In the genomic region with DNA sequence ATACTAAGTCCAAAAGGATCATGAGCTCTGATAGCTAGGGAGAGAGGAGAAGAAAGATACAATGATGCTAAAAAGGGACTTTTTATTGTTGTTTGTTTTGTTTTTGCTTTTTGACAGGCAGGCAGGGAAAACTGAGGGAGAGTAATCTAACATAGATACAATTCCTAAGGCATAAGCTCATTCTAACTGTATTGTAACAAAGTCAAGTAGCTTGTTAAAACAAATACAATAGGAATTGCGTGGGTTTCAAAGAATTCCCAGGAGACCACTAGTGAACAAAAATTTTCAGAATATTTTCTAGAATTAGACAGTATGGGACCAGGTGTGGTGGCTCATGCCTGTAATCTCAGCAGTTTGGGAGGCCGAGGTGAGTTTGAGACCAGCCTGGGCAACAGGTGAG, we compare ENCODE assay signal across 29 cellular contexts.
"Had no signal": no experiment of that assay in that cellular context is flagged by ENCODE, and none has a peak within 500 bp of the region (broad histone marks: within the 10 kb centered on the region; RNA-seq: fewer than 3 reads in every experiment).

No MANE protein-coding gene starts in this region.

- H3K9me3 ChIP-seq: adrenal gland, esophagus muscularis mucosa, gastrocnemius medialis, left ventricle myocardium inferior, right lobe of liver, thoracic aorta, upper lobe of left lung, vagina had no signal

- H3K27ac Mint-ChIP-seq: activated CD4-positive, alpha-beta memory T cell treated with anti-CD3 and anti-CD28 coated beads, Interleukin-2, amount 10 ng/mL, durations not matched to agents 7 days and 5 days; activated CD4-positive, alpha-beta T cell treated with anti-CD3 and anti-CD28 coated beads, Interleukin-2, amount 10 ng/mL, durations not matched to agents 7 days and 5 days; activated naive CD4-positive, alpha-beta T cell treated with anti-CD3 and anti-CD28 coated beads, Interleukin-2, amount 50 U/mL, for 24 hours; activated T-cell treated with anti-CD3 and anti-CD28 coated beads, Interleukin-2, amount 50 U/mL, for 24 hours; activated T-helper 17 cell treated with anti-CD3 and anti-CD28 coated beads, Interleukin-2, amount 50 U/mL, for 72 hours; dendritic cell treated with granulocyte-macrophage colony-stimulating factor and Interleukin-4, amounts not matched to agents 40 ng/mL and 50 ng/mL, for 4 days; natural killer cell; T-helper 17 cell had no signal

- FAIRE-seq: islet of Langerhans had no signal

- DNase-seq: activated CD4-positive, alpha-beta memory T cell treated with anti-CD3 and anti-CD28 coated beads, Interleukin-2, amount 10 ng/mL, durations not matched to agents 7 days and 5 days; activated CD4-positive, alpha-beta T cell treated with anti-CD3 and anti-CD28 coated beads, Interleukin-2, amount 10 ng/mL, durations not matched to agents 7 days and 5 days; activated CD4-positive, CD25-positive, alpha-beta regulatory T cell treated with anti-CD3 and anti-CD28 coated beads, Interleukin-2, amount 50 U/mL, for 72 hours; activated CD8-positive, alpha-beta memory T cell treated with anti-CD3 and anti-CD28 coated beads, Interleukin-2, amount 50 U/mL, for 48 hours; activated T-cell treated with anti-CD3 and anti-CD28 coated beads, Interleukin-2, amount 50 U/mL, for 24 hours; adrenal gland; aorta; central memory CD4-positive, alpha-beta T cell; gastrocnemius medialis; glutamatergic neuron; left ventricle myocardium inferior; mesendoderm; natural killer cell; posterior cingulate gyrus; right lobe of liver; stimulated activated CD4-positive, alpha-beta T cell treated with anti-CD3 and anti-CD28 coated beads, Interleukin-12 subunit alpha, Interleukin-12 subunit beta, amount 100 ng/mL, for 4 hours; stimulated activated CD4-positive, alpha-beta T cell treated with anti-CD3 and anti-CD28 coated beads, Interleukin-4, amount 100 ng/mL, for 1 hour; stimulated activated naive CD8-positive, alpha-beta T cell treated with anti-CD3 and anti-CD28 coated beads, Interleukin-15, Interleukin-2, amounts not matched to agents 100 U/mL and 50 U/mL, for 24 hours; T-helper 17 cell; upper lobe of left lung had no signal

- H3K36me3 Mint-ChIP-seq: activated naive CD4-positive, alpha-beta T cell treated with anti-CD3 and anti-CD28 coated beads, Interleukin-2, amount 50 U/mL, for 24 hours; natural killer cell had no signal

- H3K36me3 ChIP-seq: adrenal gland, esophagus muscularis mucosa, gastrocnemius medialis, left ventricle myocardium inferior, right lobe of liver, thoracic aorta, upper lobe of left lung, vagina had no signal

- H3K4me1 Mint-ChIP-seq: activated CD4-positive, alpha-beta memory T cell treated with anti-CD3 and anti-CD28 coated beads, Interleukin-2, amount 10 ng/mL, durations not matched to agents 7 days and 5 days; activated CD4-positive, alpha-beta T cell treated with anti-CD3 and anti-CD28 coated beads, Interleukin-2, amount 10 ng/mL, durations not matched to agents 7 days and 5 days; activated naive CD4-positive, alpha-beta T cell treated with anti-CD3 and anti-CD28 coated beads, Interleukin-2, amount 50 U/mL, for 24 hours; activated T-helper 17 cell treated with anti-CD3 and anti-CD28 coated beads, Interleukin-2, amount 50 U/mL, for 72 hours; natural killer cell; T-helper 17 cell had no signal

- H3K4me3 Mint-ChIP-seq: activated CD4-positive, alpha-beta memory T cell treated with anti-CD3 and anti-CD28 coated beads, Interleukin-2, amount 10 ng/mL, durations not matched to agents 7 days and 5 days; activated CD4-positive, alpha-beta T cell treated with anti-CD3 and anti-CD28 coated beads, Interleukin-2, amount 10 ng/mL, durations not matched to agents 7 days and 5 days; activated naive CD4-positive, alpha-beta T cell treated with anti-CD3 and anti-CD28 coated beads, Interleukin-2, amount 50 U/mL, for 24 hours; activated T-cell treated with anti-CD3 and anti-CD28 coated beads, Interleukin-2, amount 50 U/mL, for 24 hours; activated T-helper 17 cell treated with anti-CD3 and anti-CD28 coated beads, Interleukin-2, amount 50 U/mL, for 72 hours; dendritic cell treated with granulocyte-macrophage colony-stimulating factor and Interleukin-4, amounts not matched to agents 40 ng/mL and 50 ng/mL, for 4 days; natural killer cell; T-helper 17 cell had no signal

- H3K9me3 Mint-ChIP-seq: activated CD4-positive, alpha-beta memory T cell treated with anti-CD3 and anti-CD28 coated beads, Interleukin-2, amount 10 ng/mL, durations not matched to agents 7 days and 5 days; activated CD4-positive, alpha-beta T cell treated with anti-CD3 and anti-CD28 coated beads, Interleukin-2, amount 10 ng/mL, durations not matched to agents 7 days and 5 days; activated naive CD4-positive, alpha-beta T cell treated with anti-CD3 and anti-CD28 coated beads, Interleukin-2, amount 50 U/mL, for 24 hours; activated T-cell treated with anti-CD3 and anti-CD28 coated beads, Interleukin-2, amount 50 U/mL, for 24 hours; activated T-helper 17 cell treated with anti-CD3 and anti-CD28 coated beads, Interleukin-2, amount 50 U/mL, for 72 hours; natural killer cell had no signal

- H3K27me3 Mint-ChIP-seq: activated naive CD4-positive, alpha-beta T cell treated with anti-CD3 and anti-CD28 coated beads, Interleukin-2, amount 50 U/mL, for 24 hours; dendritic cell treated with granulocyte-macrophage colony-stimulating factor and Interleukin-4, amounts not matched to agents 40 ng/mL and 50 ng/mL, for 4 days had no signal

- H3K4me3 ChIP-seq: adrenal gland, esophagus muscularis mucosa, gastrocnemius medialis, left ventricle myocardium inferior, lung, right lobe of liver, skin epidermis, thoracic aorta, upper lobe of left lung, vagina had no signal

- H3K27me3 ChIP-seq: adrenal gland, esophagus muscularis mucosa, gastrocnemius medialis, right lobe of liver, upper lobe of left lung, vagina had no signal

- H3K27ac ChIP-seq: adrenal gland, esophagus muscularis mucosa, gastrocnemius medialis, left ventricle myocardium inferior, right lobe of liver, skin epidermis, thoracic aorta, upper lobe of left lung, vagina had no signal

- H3K4me1 ChIP-seq: adrenal gland, esophagus muscularis mucosa, gastrocnemius medialis, left ventricle myocardium inferior, right lobe of liver, upper lobe of left lung, vagina had no signal
